18 cellular contexts compared by ENCODE assay signal in genomic region chrY:18664559-18664958, GRCh38.
DNase-seq lines count a peak whose midpoint lies in the region; ATAC-seq, FAIRE-seq and TF ChIP-seq lines count a peak whose summit lies in the region.
"Had no signal": no experiment of that assay in that cellular context is flagged by ENCODE, and none has a peak within 500 bp of the region (broad histone marks: within the 10 kb centered on the region; RNA-seq: fewer than 3 reads in every experiment).

No MANE protein-coding gene starts in this region.

- no peak for TF ChIP-seq POLR2A in endothelial cell of umbilical vein (IDR thresholded peaks at IDR 0.05; ENCODE audit: low read depth, low read length)

- H3K9me3 ChIP-seq in endothelial cell of umbilical vein (replicated peaks; ENCODE audit: control insufficient read depth, insufficient read depth, low read length) = no peaks in the 10 kb centered on the region
- H3K9me3 ChIP-seq: Peyer's patch had no signal

- H3K27ac ChIP-seq in endothelial cell of umbilical vein (ENCODE audit: insufficient read depth, low read depth, low read length) = no peak overlapping the region
- H3K27ac ChIP-seq: Peyer's patch had no signal

- no peak overlapping the region for H2AFZ ChIP-seq in endothelial cell of umbilical vein (ENCODE audit: low read depth, low read length)

- ATAC-seq in GM18519 (IDR thresholded peaks at IDR 0.05; ENCODE audit: low FRiP score, unreplicated experiment) (peak; percentile 100), GM21619 (IDR thresholded peaks at IDR 0.05; ENCODE audit: unreplicated experiment) (peak; percentile 44), HG03442 (IDR thresholded peaks at IDR 0.05; ENCODE audit: unreplicated experiment) (peak; percentile 94), SK-N-SH treated with all-trans-retinoic acid at 6 μM for 48 hours (no peak), GM19397 (IDR thresholded peaks at IDR 0.05; ENCODE audit: unreplicated experiment) (no peak), GM18520 (IDR thresholded peaks at IDR 0.05; ENCODE audit: unreplicated experiment) (no peak)

- no peaks in the 10 kb centered on the region for H3K79me2 ChIP-seq in endothelial cell of umbilical vein (ENCODE audit: control insufficient read depth, insufficient read depth, low read length)

- no peak overlapping the region for H3K4me2 ChIP-seq in endothelial cell of umbilical vein (ENCODE audit: insufficient read depth, low read length)

- no TSS peak for BruUV-seq in endothelial cell of umbilical vein (replicated peaks; lab: Mats Ljungman, UMichigan)

- H4K20me1 ChIP-seq in endothelial cell of umbilical vein (replicated peaks; ENCODE audit: control insufficient read depth, extremely low read depth, insufficient read depth, low read length) = no peaks in the 10 kb centered on the region

- no peak for DNase-seq in endothelial cell of umbilical vein (ENCODE audit: low read depth, low spot score)
- DNase-seq: CD4-positive, alpha-beta T cell; DMS79 treated with DMSO at 0.1 percent for 48 hours; GDM1; HCEC 1CT; IMR-90; Kasumi-1; NCI-H1417 treated with DMSO at 0.1 percent for 48 hours; NCI-H2081; NCI-H524; Peyer's patch; SHP77 had no signal

- FAIRE-seq in endothelial cell of umbilical vein (lab: Jason Lieb, UNC) = peak; percentile 28

- dilution Hi-C loops in endothelial cell of umbilical vein (cut with MboI; ENCODE audit: extremely low pct_ligation_motif_present, low sequenced_read_pairs) = no loop called here

- no peaks in the 10 kb centered on the region for H3K36me3 ChIP-seq in endothelial cell of umbilical vein (ENCODE audit: control insufficient read depth in 2 of 2, extremely low read depth in 1 of 2, insufficient read depth in 2 of 2, low read length in 2 of 2)
- H3K36me3 ChIP-seq: Peyer's patch had no signal

- intact Hi-C loops in endothelial cell of umbilical vein (cut with micrococcal nuclease) = no loop called here

- no peak overlapping the region for H3K4me3 ChIP-seq in endothelial cell of umbilical vein (replicated peaks in 1 of 3; ENCODE audit: insufficient read depth in 1 of 3, low read depth in 1 of 3, low read length in 3 of 3)
- H3K4me3 ChIP-seq: Peyer's patch had no signal

- CTCF ChIA-PET in endothelial cell of umbilical vein (lab: Charles Lee) = no interaction called here

- H3K27me3 ChIP-seq in endothelial cell of umbilical vein (ENCODE audit: control insufficient read depth in 2 of 2, insufficient read depth in 2 of 2, low read length in 2 of 2) = no peaks in the 10 kb centered on the region
- H3K27me3 ChIP-seq: Peyer's patch had no signal

- H3K4me1 ChIP-seq in endothelial cell of umbilical vein (ENCODE audit: control insufficient read depth, extremely low read depth, insufficient read depth, low read length) = no peaks in the 10 kb centered on the region
- H3K4me1 ChIP-seq: Peyer's patch had no signal

- H3K9me1 ChIP-seq in endothelial cell of umbilical vein (replicated peaks; ENCODE audit: control insufficient read depth, extremely low read depth, insufficient read depth, low read length) = no peaks in the 10 kb centered on the region

- POLR2A ChIA-PET in endothelial cell of umbilical vein (lab: Charles Lee) = no interaction called here

- no peak overlapping the region for H3K9ac ChIP-seq in endothelial cell of umbilical vein (replicated peaks; ENCODE audit: extremely low read depth, insufficient read depth, low read length)

- no peak for TF ChIP-seq CTCF in endothelial cell of umbilical vein (IDR thresholded peaks at IDR 0.05; ENCODE audit: extremely low read depth in 1 of 2, insufficient read depth in 1 of 2, low read depth in 1 of 2, low read length in 2 of 2)

TF ChIP-seq in endothelial cell of umbilical vein, 7 proteins besides CTCF, POLR2A, EP300 and RAD21:
- no peak for TF ChIP-seq FOS (IDR thresholded peaks at IDR 0.05; ENCODE audit: borderline replicate concordance, insufficient read depth, low read length)
- TF ChIP-seq POLR2AphosphoS5 (IDR thresholded peaks at IDR 0.05; ENCODE audit: insufficient read depth, low read depth, low read length) = no peak

TF ChIP-seq in SK-N-SH treated with all-trans-retinoic acid at 6 μM for 48 hours, 23 proteins besides CTCF, POLR2A, EP300 and RAD21:
- TF ChIP-seq ARNTL (CRISPR knock-in tag; IDR thresholded peaks at IDR 0.05; ENCODE audit: borderline replicate concordance, low read depth) = no peak
- no peak for TF ChIP-seq ESRRG (CRISPR knock-in tag; IDR thresholded peaks at IDR 0.05)
- TF ChIP-seq ZFP30 (CRISPR knock-in tag; IDR thresholded peaks at IDR 0.05) = no peak
- TF ChIP-seq CSRNP3 (CRISPR knock-in tag; IDR thresholded peaks at IDR 0.05) = no peak
- no peak for TF ChIP-seq RARB (CRISPR knock-in tag; IDR thresholded peaks at IDR 0.05)
- TF ChIP-seq ZNF8 (CRISPR knock-in tag; IDR thresholded peaks at IDR 0.05) = no peak
- TF ChIP-seq CREB5 (CRISPR knock-in tag; IDR thresholded peaks at IDR 0.05; ENCODE audit: low read depth) = no peak
- TF ChIP-seq SNAI2 (CRISPR knock-in tag; IDR thresholded peaks at IDR 0.05) = no peak
- no peak for TF ChIP-seq BACH2 (CRISPR knock-in tag; IDR thresholded peaks at IDR 0.05; ENCODE audit: borderline replicate concordance)
- TF ChIP-seq TOX (CRISPR knock-in tag; IDR thresholded peaks at IDR 0.05; ENCODE audit: borderline replicate concordance) = no peak
- no peak for TF ChIP-seq CSDC2 (CRISPR knock-in tag; IDR thresholded peaks at IDR 0.05)
- no peak for TF ChIP-seq ZNF565 (CRISPR knock-in tag; conservative IDR thresholded peaks at IDR 0.05; ENCODE audit: low read depth)
- no peak for TF ChIP-seq ISL1 (CRISPR knock-in tag; IDR thresholded peaks at IDR 0.05)

Comparison
In these comparisons a context has a peak if more than half of its experiments do, and no peak if none do; other contexts are left out.
1. ATAC-seq: peak in GM18519 (single experiment), GM21619 (single experiment) and HG03442 (single experiment); none in SK-N-SH treated with all-trans-retinoic acid at 6 μM for 48 hours (single experiment), GM19397 (single experiment) and GM18520 (single experiment).